In genomic region chr10:93071674-93072224, GRCh38 we compare ENCODE assay signal across 8 cellular contexts. TPM values are rescaled to one million over a fixed set of nuclear protein-coding genes. Genes with fewer than 3 reads are reported as not detected.
DNase-seq lines count a peak whose midpoint lies in the region; ATAC-seq, FAIRE-seq and TF ChIP-seq lines count a peak whose summit lies in the region.

No MANE protein-coding gene starts in this region.

- ATAC-seq in GM21381 (IDR thresholded peaks at IDR 0.05; ENCODE audit: unreplicated experiment) = no peak

- FAIRE-seq in small intestine (lab: Jason Lieb, UNC) (no peak), H54 (lab: Jason Lieb, UNC) (no peak)

- DNase-seq in HT-29 (ENCODE audit: low spot score) = peak; percentile 67
- DNase-seq in small intestine = no peak
- no peak for DNase-seq in NAMALWA (ENCODE audit: low spot score)
- no peak for DNase-seq in H54 (ENCODE audit: insufficient read length, low spot score)
- DNase-seq in NCI-H1105 (lab: John Stamatoyannopoulos, UW) = no peak

- no peaks in the 10 kb centered on the region for H3K36me3 ChIP-seq in iPS-20b (ENCODE audit: insufficient read depth, low read depth, low read length)
- H3K36me3 ChIP-seq in small intestine (ENCODE audit: control insufficient read depth in 2 of 2, insufficient read depth in 2 of 2, low read length in 2 of 2) = no peaks in the 10 kb centered on the region

- H3K27ac ChIP-seq in VCaP = peak overlapping the region; percentile 31
- H3K27ac ChIP-seq in iPS-20b (ENCODE audit: low read length) = no peak overlapping the region
- no peak overlapping the region for H3K27ac ChIP-seq in small intestine (ENCODE audit: low read depth in 1 of 2, low read length in 1 of 2)

- WGBS in small intestine, 3 donors = 0 to 2% (median 1%) methylated on average over 37 of the region's 37 CpGs

- H3K4me1 ChIP-seq in iPS-20b (ENCODE audit: insufficient read depth, low read length) (peaks cover 6% of the 10 kb centered on the region; the same call in 1 of the 2 replicates), small intestine (ENCODE audit: control insufficient read depth in 2 of 2, insufficient read depth in 1 of 2, low read depth in 1 of 2, low read length in 1 of 2) (peaks cover 0 to 2% of the 10 kb centered on the region in 2 donors)

- no peak overlapping the region for H3K9ac ChIP-seq in iPS-20b (ENCODE audit: low read depth, low read length)

- H3K27me3 ChIP-seq in iPS-20b (ENCODE audit: insufficient read depth, low read length) (peaks cover 100% of the 10 kb centered on the region), small intestine (ENCODE audit: control insufficient read depth in 2 of 2, insufficient read depth in 2 of 2, low read length in 2 of 2) (peaks cover 22 to 54% of the 10 kb centered on the region in 2 donors)

- no peak for TF ChIP-seq POLR2A in H54 (IDR thresholded peaks at IDR 0.05; ENCODE audit: low read depth, low read length)

- TF ChIP-seq CTCF in VCaP (conservative IDR thresholded peaks at IDR 0.05) = peak; percentile 26

- H3K9me3 ChIP-seq in iPS-20b (ENCODE audit: insufficient read depth, low read depth, low read length) (no peaks in the 10 kb centered on the region; the same call in 1 of the 2 replicates), small intestine (ENCODE audit: control insufficient read depth, low read depth) (no peaks in the 10 kb centered on the region)

- H3K4me3 ChIP-seq in iPS-20b (ENCODE audit: low read length) = peak overlapping the region; percentile 77
- peak overlapping the region; percentile 24 to 28 for H3K4me3 ChIP-seq in small intestine (ENCODE audit: low read depth in 1 of 2, low read length in 2 of 2)

RNA-seq across cellular contexts. Expression of gene CYP26A1, which starts 1.9 kb away (rescaled TPM):
- 2.1 and 2.6 TPM in 2 replicates for total RNA-seq in HT-29 (2014; rRNA removed; shearing (Covaris generic))
- under 1 TPM in 1 of 3 donors, not detected in 2; 0.03 TPM for polyA plus RNA-seq in small intestine

RNA-seq across cellular contexts. Expression of gene CYP26C1, which starts 11.2 kb away (rescaled TPM):
- 0.18 and 0.23 TPM in 2 replicates for total RNA-seq in HT-29 (2014; rRNA removed; shearing (Covaris generic))
- polyA plus RNA-seq in small intestine = under 1 TPM in 1 of 3 donors, not detected in 2; 0.01 TPM
